10 cellular contexts compared by ENCODE assay signal in the genomic region with DNA sequence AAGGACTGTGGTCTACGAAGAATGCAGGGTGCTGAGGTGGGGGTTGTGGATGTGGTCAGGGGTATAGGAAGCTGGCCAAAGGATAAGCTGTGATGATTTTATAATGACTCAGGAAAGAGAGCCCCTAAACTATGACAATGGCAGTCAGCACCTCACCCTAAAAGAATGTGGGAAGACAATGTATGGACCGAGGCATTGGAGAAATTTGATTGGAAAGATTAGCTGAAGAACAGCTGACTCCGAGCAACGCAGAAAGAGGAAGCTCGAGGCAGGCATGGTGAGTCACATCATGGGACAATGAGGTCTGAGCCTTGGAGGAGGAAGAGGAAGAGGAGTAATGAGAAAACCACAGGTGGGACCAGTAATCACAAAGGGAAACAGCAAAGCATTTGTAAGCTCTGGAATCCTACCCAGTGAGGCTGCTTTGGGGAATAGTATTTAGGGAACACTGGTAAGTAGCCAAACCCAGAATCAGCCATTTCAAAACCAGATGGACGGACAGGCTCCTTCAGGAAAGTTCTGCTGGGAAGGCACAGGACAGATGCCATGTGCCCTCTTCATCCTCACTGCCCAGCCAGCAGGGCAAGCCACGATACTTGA.
DNase-seq lines count a peak whose midpoint lies in the region; ATAC-seq, FAIRE-seq and TF ChIP-seq lines count a peak whose summit lies in the region.
"Had no signal": no experiment of that assay in that cellular context is flagged by ENCODE, and none has a peak within 500 bp of the region (broad histone marks: within the 10 kb centered on the region; RNA-seq: fewer than 3 reads in every experiment).

No MANE protein-coding gene starts in this region.

- TF ChIP-seq CTCF in bronchial epithelial cell (IDR thresholded peaks at IDR 0.05; ENCODE audit: insufficient read depth, low read length, severe bottlenecking) (no peak), lower lobe of right lung (IDR thresholded peaks at IDR 0.05) (no peak)

- ATAC-seq in lower lobe of right lung (peak; percentile 73 to 78), HG02884 (IDR thresholded peaks at IDR 0.05; ENCODE audit: unreplicated experiment) (no peak), GM19397 (IDR thresholded peaks at IDR 0.05; ENCODE audit: unreplicated experiment) (no peak), HG03571 (IDR thresholded peaks at IDR 0.05; ENCODE audit: unreplicated experiment) (no peak)

- H3K36me3 ChIP-seq in bronchial epithelial cell (ENCODE audit: control insufficient read depth, insufficient read depth, low read length), result no peaks in the 10 kb centered on the region
- H3K36me3 ChIP-seq in lower lobe of right lung, result no peaks in the 10 kb centered on the region

- H3K27ac ChIP-seq in lower lobe of right lung, result no peak overlapping the region
- H3K27ac ChIP-seq: SK-N-MC had no signal

- FAIRE-seq in bronchial epithelial cell (lab: Jason Lieb, UNC), result no peak

- peaks cover 31% of the 10 kb centered on the region for H3K4me1 ChIP-seq in lower lobe of right lung

- no peaks in the 10 kb centered on the region for H3K9me3 ChIP-seq in lower lobe of right lung

- peak; percentile 82 for DNase-seq in AG08395 (ENCODE audit: low spot score)
- peak; percentile 50 for DNase-seq in LoVo (ENCODE audit: low spot score)
- peak; percentile 93 for DNase-seq in bronchial epithelial cell (ENCODE audit: low read depth)
- peak; percentile 67 for DNase-seq in lower lobe of right lung
- DNase-seq in NCI-H345 (lab: John Stamatoyannopoulos, UW), result no peak
- DNase-seq: DMS79 treated with DMSO at 0.1 percent for 48 hours had no signal

- no peak overlapping the region for H3K4me3 ChIP-seq in bronchial epithelial cell (ENCODE audit: low read depth, low read length)
- no peak overlapping the region for H3K4me3 ChIP-seq in lower lobe of right lung
- H3K4me3 ChIP-seq: SK-N-MC had no signal

- H3K27me3 ChIP-seq in bronchial epithelial cell (ENCODE audit: control insufficient read depth, insufficient read depth, low read length), result no peaks in the 10 kb centered on the region
- H3K27me3 ChIP-seq in lower lobe of right lung (ENCODE audit: low read depth), result no peaks in the 10 kb centered on the region

- intact Hi-C loops in lower lobe of right lung (cut with DNase I), result no loop called here

Comparison
In these comparisons a context has a peak if more than half of its experiments do, and no peak if none do; other contexts are left out.
1. ATAC-seq: peak in lower lobe of right lung (2 of 2); none in HG02884 (single experiment), GM19397 (single experiment) and HG03571 (single experiment).